ENCODE assay signal across 7 cellular contexts in genomic region chr6:148745926-148746325, GRCh38. TPM values are rescaled to one million over a fixed set of nuclear protein-coding genes. Genes with fewer than 3 reads are reported as not detected.
DNase-seq lines count a peak whose midpoint lies in the region; ATAC-seq lines count a peak whose summit lies in the region.

No MANE protein-coding gene starts in this region.

- H3K9me3 Mint-ChIP-seq in activated T-helper 17 cell treated with anti-CD3 and anti-CD28 coated beads, Interleukin-2, amount 50 U/mL, for 72 hours, result no peaks in the 10 kb centered on the region

- H3K9ac ChIP-seq in iPS-18a (ENCODE audit: low read length) (peak overlapping the region; percentile 41), subcutaneous abdominal adipose tissue (ENCODE audit: low read length in 5 of 5) (peak overlapping the region in 2 of 5 donors; percentile 58 to 59)

- H3K27me3 ChIP-seq in iPS-18a (ENCODE audit: control insufficient read depth, insufficient read depth, low read length) (peaks cover 6% of the 10 kb centered on the region), subcutaneous abdominal adipose tissue (ENCODE audit: control insufficient read depth in 5 of 5, insufficient read depth in 4 of 5, low read length in 5 of 5) (peaks cover 0 to 21% (median 13%) of the 10 kb centered on the region in 5 donors)

- H3K27ac Mint-ChIP-seq in activated T-helper 17 cell treated with anti-CD3 and anti-CD28 coated beads, Interleukin-2, amount 50 U/mL, for 72 hours, result peak overlapping the region; percentile 87

- no peaks in the 10 kb centered on the region for H3K9me3 ChIP-seq in iPS-18a (ENCODE audit: control insufficient read depth, low read depth, low read length)
- H3K9me3 ChIP-seq in subcutaneous abdominal adipose tissue (ENCODE audit: control insufficient read depth in 5 of 5, low read length in 5 of 5), result no peaks in the 10 kb centered on the region

- peaks cover 11% of the 10 kb centered on the region for H3K4me1 Mint-ChIP-seq in activated T-helper 17 cell treated with anti-CD3 and anti-CD28 coated beads, Interleukin-2, amount 50 U/mL, for 72 hours

- H3K4me3 Mint-ChIP-seq in activated T-helper 17 cell treated with anti-CD3 and anti-CD28 coated beads, Interleukin-2, amount 50 U/mL, for 72 hours, result peak overlapping the region; percentile 94

- ATAC-seq in activated T-helper 17 cell treated with anti-CD3 and anti-CD28 coated beads, Interleukin-2, amount 50 U/mL, for 72 hours (replicated peaks), result no peak
- ATAC-seq in GM18520 (IDR thresholded peaks at IDR 0.05; ENCODE audit: unreplicated experiment), result no peak

- H3K27me3 Mint-ChIP-seq in activated T-helper 17 cell treated with anti-CD3 and anti-CD28 coated beads, Interleukin-2, amount 50 U/mL, for 72 hours, result peaks cover 2% of the 10 kb centered on the region

- H3K36me3 ChIP-seq in iPS-18a (ENCODE audit: control insufficient read depth, low read depth, low read length) (no peaks in the 10 kb centered on the region), subcutaneous abdominal adipose tissue (ENCODE audit: control insufficient read depth in 5 of 5, insufficient read depth in 5 of 5, low read length in 5 of 5) (no peaks in the 10 kb centered on the region)

- H3K4me3 ChIP-seq in iPS-18a (ENCODE audit: low read length) (peak overlapping the region; percentile 70), subcutaneous abdominal adipose tissue (ENCODE audit: low read depth in 1 of 5, low read length in 5 of 5) (peak overlapping the region; percentile 69 to 74 (median 72))

- DNase-seq in HT1080 (ENCODE audit: low read depth), result peak; percentile 41
- DNase-seq in ecto neural progenitor cell (ENCODE audit: low spot score), result no peak
- DNase-seq in OCI-M2 (lab: John Stamatoyannopoulos, UW; ENCODE audit: unreplicated experiment), result no peak

- no peaks in the 10 kb centered on the region for H3K36me3 Mint-ChIP-seq in activated T-helper 17 cell treated with anti-CD3 and anti-CD28 coated beads, Interleukin-2, amount 50 U/mL, for 72 hours (ENCODE audit: low read depth)

- no peak overlapping the region for H3K27ac ChIP-seq in iPS-18a (ENCODE audit: low read length)
- H3K27ac ChIP-seq in subcutaneous abdominal adipose tissue (ENCODE audit: low read depth, low read length), result peak overlapping the region; percentile 34

- peaks cover 5% of the 10 kb centered on the region for H3K4me1 ChIP-seq in iPS-18a (ENCODE audit: control insufficient read depth, low read depth, low read length)
- peaks cover 2 to 25% (median 24%) of the 10 kb centered on the region in 5 donors for H3K4me1 ChIP-seq in subcutaneous abdominal adipose tissue (ENCODE audit: control insufficient read depth in 5 of 5, insufficient read depth in 5 of 5, low read length in 5 of 5)

RNA-seq across cellular contexts. Expression of gene UST, which starts 0.9 kb away (rescaled TPM):
- total RNA-seq in HT1080 (2014; rRNA removed; shearing (Covaris generic)), result 12.4 and 14.0 TPM in 2 replicates
- 6.2 and 6.8 TPM in 2 replicates for polyA plus RNA-seq in HT1080 (2015; cell fraction: cytosol; rRNA removed)
- 3.4 and 4.4 TPM in 2 replicates for polyA plus RNA-seq in HT1080 (2015; cell fraction: nucleus; rRNA removed)
- total RNA-seq in activated T-helper 17 cell treated with anti-CD3 and anti-CD28 coated beads, Interleukin-2, amount 50 U/mL, for 72 hours, result 1 to 10 TPM; 1.6 to 7.5 TPM
